Comparison of ENCODE assay signal across 13 cellular contexts in genomic region chr5:92391-93220, GRCh38. TPM values are rescaled to one million over a fixed set of nuclear protein-coding genes. Genes with fewer than 3 reads are reported as not detected.
DNase-seq lines count a peak whose midpoint lies in the region; ATAC-seq lines count a peak whose summit lies in the region.
"Had no signal": no experiment of that assay in that cellular context is flagged by ENCODE, and none has a peak within 500 bp of the region (broad histone marks: within the 10 kb centered on the region; RNA-seq: fewer than 3 reads in every experiment).

No MANE protein-coding gene starts in this region.

- peak; percentile 73 for DNase-seq in 8988T
- DNase-seq in H7: peak; percentile 94
- DNase-seq in RPMI8226: peak; percentile 61
- no peak for DNase-seq in SW480 (ENCODE audit: low spot score)
- DNase-seq in AML-193 (lab: John Stamatoyannopoulos, UW): no peak
- no peak for DNase-seq in middle frontal gyrus (ENCODE audit: extremely low spot score, low spot score)
- DNase-seq: C1 segment of cervical spinal cord, GF-D8, KG1 had no signal

- no peak overlapping the region for H3K27ac ChIP-seq in iPS-20b (ENCODE audit: low read length)
- H3K27ac ChIP-seq: right atrium auricular region, tibial artery had no signal

- H3K9me3 ChIP-seq in iPS-20b (ENCODE audit: insufficient read depth, low read depth, low read length): no peaks in the 10 kb centered on the region
- H3K9me3 ChIP-seq: right atrium auricular region, tibial artery had no signal

- ATAC-seq in HG03354 (IDR thresholded peaks at IDR 0.05; ENCODE audit: poor library complexity, severe bottlenecking, unreplicated experiment): no peak

- H3K27me3 ChIP-seq in H7 (ENCODE audit: control insufficient read depth, insufficient read depth, low read length) (no peaks in the 10 kb centered on the region), iPS-20b (ENCODE audit: insufficient read depth, low read length) (peaks cover 3% of the 10 kb centered on the region; the same call in 1 of the 2 replicates)
- H3K27me3 ChIP-seq: right atrium auricular region had no signal

- H3K36me3 ChIP-seq in H7 (replicated peaks; ENCODE audit: control insufficient read depth, insufficient read depth, low read length) (peaks cover 4% of the 10 kb centered on the region), iPS-20b (ENCODE audit: insufficient read depth, low read depth, low read length) (peaks cover 34% of the 10 kb centered on the region)
- H3K36me3 ChIP-seq: right atrium auricular region, tibial artery had no signal

- peak overlapping the region; percentile 51 for H3K4me3 ChIP-seq in H7 (ENCODE audit: insufficient read depth, low read depth, low read length)
- peak overlapping the region; percentile 69 for H3K4me3 ChIP-seq in iPS-20b (ENCODE audit: low read length)

- H3K9ac ChIP-seq in iPS-20b (ENCODE audit: low read depth, low read length): peak overlapping the region; percentile 75; the same call in 1 of the 2 replicates

- peaks cover 19% of the 10 kb centered on the region for H3K4me1 ChIP-seq in iPS-20b (ENCODE audit: insufficient read depth, low read length)

RNA-seq across cellular contexts. Expression of gene PLEKHG4B, which starts 0.6 kb away (rescaled TPM):
- total RNA-seq in H7 (2014; rRNA removed; shearing (Covaris generic)): 25.2 and 34.1 TPM in 2 replicates

Comparison
In these comparisons a context has a peak if more than half of its experiments do, and no peak if none do; other contexts are left out.
1. DNase-seq: peak in 8988T (single experiment), H7 (single experiment) and RPMI8226 (single experiment); none in SW480 (single experiment), AML-193 (0 of 2) and middle frontal gyrus (single experiment).